20 cellular contexts compared by ENCODE assay signal in genomic region chr22:48425091-48425506, GRCh38.
DNase-seq lines count a peak whose midpoint lies in the region; ATAC-seq, FAIRE-seq and TF ChIP-seq lines count a peak whose summit lies in the region.
"Had no signal": no experiment of that assay in that cellular context is flagged by ENCODE, and none has a peak within 500 bp of the region (broad histone marks: within the 10 kb centered on the region; RNA-seq: fewer than 3 reads in every experiment).

No MANE protein-coding gene starts in this region.

- H3K9me3 ChIP-seq in right lobe of liver (no peaks in the 10 kb centered on the region), HepG2 (ENCODE audit: low read length) (no peaks in the 10 kb centered on the region), H1 (ENCODE audit: insufficient read depth in 2 of 2, low read depth in 1 of 2, low read length in 1 of 2) (no peaks in the 10 kb centered on the region), neuronal stem cell (replicated peaks in 1 of 2; ENCODE audit: control insufficient read depth in 2 of 2, insufficient read depth in 1 of 2, low read depth in 1 of 2, low read length in 2 of 2) (no peaks in the 10 kb centered on the region), aorta (ENCODE audit: control insufficient read depth, low read length) (no peaks in the 10 kb centered on the region)
- H3K9me3 ChIP-seq: Caco-2 had no signal

- POLR2A ChIA-PET in HepG2 (lab: Yijun Ruan, JAX) = no interaction called here
- POLR2A ChIA-PET in H1 (lab: Charles Lee; ENCODE audit: partially characterized antibody) = no interaction called here

- TF ChIP-seq EP300 in HepG2 (IDR thresholded peaks at IDR 0.05; ENCODE audit: low read depth in 2 of 2, low read length in 2 of 2) (no peak), HepG2 (CRISPR knock-in tag; IDR thresholded peaks at IDR 0.05; ENCODE audit: borderline replicate concordance) (no peak), H1 (IDR thresholded peaks at IDR 0.05; ENCODE audit: borderline replicate concordance in 1 of 2, low read depth in 2 of 2, low read length in 2 of 2) (no peak)

- no peak overlapping the region for H4K91ac ChIP-seq in H1 (replicated peaks; ENCODE audit: insufficient read length, low read length)
- no peak overlapping the region for H4K91ac ChIP-seq in neuronal stem cell (ENCODE audit: low read depth, low read length, poor library complexity)

- no peak for TF ChIP-seq RAD21 in HepG2 (CRISPR knock-in tag; IDR thresholded peaks at IDR 0.05)
- no peak for TF ChIP-seq RAD21 in H1 (IDR thresholded peaks at IDR 0.05 in 1 of 2, conservative IDR thresholded peaks at IDR 0.05 in 1 of 2; ENCODE audit: low read depth in 2 of 2, low read length in 2 of 2)

- no peak overlapping the region for H2BK20ac ChIP-seq in H1 (ENCODE audit: low read length)

- ATAC-seq in right lobe of liver (no peak), HepG2 (no peak), aorta (ENCODE audit: low FRiP score) (no peak)
- ATAC-seq: HCT116 had no signal

- H3K4me3 ChIP-seq in right lobe of liver (no peak overlapping the region), HepG2 (replicated peaks in 1 of 3; ENCODE audit: insufficient read depth in 1 of 3, low read depth in 2 of 3, low read length in 3 of 3) (no peak overlapping the region), H1 (ENCODE audit: extremely low read depth in 1 of 4, insufficient read depth in 2 of 4, low read depth in 3 of 4, low read length in 4 of 4) (no peak overlapping the region), neuronal stem cell (ENCODE audit: low read length in 2 of 2) (no peak overlapping the region), aorta (ENCODE audit: low read length in 2 of 2) (no peak overlapping the region), H7 (ENCODE audit: insufficient read depth, low read depth, low read length) (no peak overlapping the region)

- no TSS peak for BruUV-seq in HepG2 (replicated peaks; lab: Mats Ljungman, UMichigan)

- H4K8ac ChIP-seq in H1 (ENCODE audit: extremely low read depth, insufficient read depth, low read length) = no peak overlapping the region
- H4K8ac ChIP-seq in neuronal stem cell (ENCODE audit: low read depth, low read length) = no peak overlapping the region

- H3K14ac ChIP-seq in H1 (ENCODE audit: insufficient read length) (no peak overlapping the region), neuronal stem cell (ENCODE audit: low read length) (peak overlapping the region; percentile 5)

- intact Hi-C loops in right lobe of liver (cut with DNase I) = no loop called here
- intact Hi-C loops in HepG2 (cut with micrococcal nuclease; ENCODE audit: unreplicated experiment) = no loop called here
- intact Hi-C loops in aorta (cut with DNase I) = no loop called here

- H3K23ac ChIP-seq in H1 (ENCODE audit: insufficient read length) (no peak overlapping the region), neuronal stem cell (ENCODE audit: low read depth, low read length, poor library complexity) (peak overlapping the region; percentile 23)

- H2BK15ac ChIP-seq in H1 (ENCODE audit: low read length) (0 out of 2 replicates have a peak overlapping the region, but pooled peaks have one; percentile 29), neuronal stem cell (ENCODE audit: low read length) (no peak overlapping the region)

- H2AK5ac ChIP-seq in H1 (ENCODE audit: low read depth, low read length) = no peak overlapping the region
- peak overlapping the region; percentile 23 for H2AK5ac ChIP-seq in neuronal stem cell (ENCODE audit: low read depth, low read length)

- TF ChIP-seq CTCF in right lobe of liver (IDR thresholded peaks at IDR 0.05) (no peak), HepG2 (CRISPR knock-in tag; IDR thresholded peaks at IDR 0.05) (no peak), H1 (IDR thresholded peaks at IDR 0.05; ENCODE audit: control extremely low read depth in 1 of 3, insufficient read depth in 1 of 3, low read depth in 1 of 3, low read length in 3 of 3) (no peak)

- DNase-seq in right lobe of liver (peak in 2 of 3 donors; percentile 24 to 34), HepG2 (ENCODE audit: low spot score) (no peak), H1 (ENCODE audit: low read depth in 1 of 2, low spot score in 2 of 2) (no peak), neuronal stem cell (ENCODE audit: low spot score) (no peak), aorta (peak; percentile 18 to 55), H7 (no peak), AG08396 (ENCODE audit: low spot score) (no peak)
- no peak for DNase-seq in activated naive CD4-positive, alpha-beta T cell treated with Interleukin-2 at 50 U/mL for 16 hours
- DNase-seq: 8988T; BE2C; C1 segment of cervical spinal cord; Caco-2; CD4-positive, CD25-positive, alpha-beta regulatory T cell; CD8-positive, alpha-beta memory T cell; HFFc6 had no signal

- H3K79me1 ChIP-seq in H1 (ENCODE audit: low read depth, low read length) (no peaks in the 10 kb centered on the region), neuronal stem cell (ENCODE audit: low read depth, low read length) (no peaks in the 10 kb centered on the region)

- H2BK5ac ChIP-seq in H1 (ENCODE audit: low read depth, low read length) = no peak overlapping the region
- no peak overlapping the region for H2BK5ac ChIP-seq in neuronal stem cell (ENCODE audit: low read length)

- peaks cover 6% of the 10 kb centered on the region; the same call in 1 of the 2 replicates for H3K23me2 ChIP-seq in H1 (ENCODE audit: low read depth, low read length)

- in situ Hi-C loops in HepG2 (cut with HindIII; ENCODE audit: extremely low pct_ligation_motif_present, low pct_unique_long_range_greater_than_20kb) = no loop called here

- H3K27me3 ChIP-seq in right lobe of liver (no peaks in the 10 kb centered on the region), HepG2 (ENCODE audit: control insufficient read depth in 1 of 2, insufficient read depth in 2 of 2, low read length in 2 of 2) (peaks cover 10 to 77% of the 10 kb centered on the region in 2 experiments; a peak in 4 of 5 replicates), H1 (replicated peaks in 1 of 4; ENCODE audit: control insufficient read depth in 3 of 4, extremely low read depth in 1 of 4, insufficient read depth in 3 of 4, low read length in 3 of 4) (no peaks in the 10 kb centered on the region), neuronal stem cell (ENCODE audit: control insufficient read depth in 3 of 3, insufficient read depth in 3 of 3, low read depth in 1 of 3, low read length in 3 of 3) (peaks cover 0 to 14% (median 2%) of the 10 kb centered on the region in 3 experiments), aorta (ENCODE audit: control insufficient read depth in 1 of 2, insufficient read depth in 2 of 2, low read length in 1 of 2) (no peaks in the 10 kb centered on the region), H7 (ENCODE audit: control insufficient read depth, insufficient read depth, low read length) (no peaks in the 10 kb centered on the region)
- H3K27me3 ChIP-seq: BE2C had no signal

- CTCF ChIA-PET in HepG2 (lab: Yijun Ruan, JAX; ENCODE audit: low intra/inter-chr PET ratio, low total read pairs) (no interaction called here), H1 (lab: Charles Lee; ENCODE audit: partially characterized antibody) (no interaction called here)

- H3K36me3 ChIP-seq in right lobe of liver = no peaks in the 10 kb centered on the region
- no peaks in the 10 kb centered on the region for H3K36me3 ChIP-seq in HepG2 (replicated peaks in 1 of 2; ENCODE audit: control insufficient read depth in 1 of 2, insufficient read depth in 2 of 2, low read length in 2 of 2)
- H3K36me3 ChIP-seq in H1 (ENCODE audit: control insufficient read depth in 2 of 4, insufficient read depth in 4 of 4, low read length in 3 of 4) = no peaks in the 10 kb centered on the region
- H3K36me3 ChIP-seq in neuronal stem cell (replicated peaks in 1 of 2; ENCODE audit: control insufficient read depth in 2 of 2, insufficient read depth in 2 of 2, low read length in 2 of 2) = no peaks in the 10 kb centered on the region
- H3K36me3 ChIP-seq in aorta (ENCODE audit: control insufficient read depth in 1 of 2, insufficient read depth in 2 of 2, low read length in 1 of 2) = no peaks in the 10 kb centered on the region
- H3K36me3 ChIP-seq in H7 (replicated peaks; ENCODE audit: control insufficient read depth, insufficient read depth, low read length) = no peaks in the 10 kb centered on the region
- H3K36me3 ChIP-seq: BE2C had no signal

- H2BK12ac ChIP-seq in H1 (ENCODE audit: low read depth, low read length) = no peak overlapping the region
- H2BK12ac ChIP-seq in neuronal stem cell (ENCODE audit: low read length) = no peak overlapping the region

- 0 out of 2 replicates have a peak, but pooled peaks cover 6% of the 10 kb centered on the region for H4K20me1 ChIP-seq in HepG2 (ENCODE audit: insufficient read depth, low read length)
- no peaks in the 10 kb centered on the region for H4K20me1 ChIP-seq in H1 (replicated peaks in 1 of 2; ENCODE audit: control insufficient read depth in 1 of 2, insufficient read depth in 2 of 2, low read length in 2 of 2)

- H3K4ac ChIP-seq in H1 (replicated peaks; ENCODE audit: insufficient read length, low read depth, low read length) (peak overlapping the region; percentile 83), neuronal stem cell (ENCODE audit: low read length) (no peak overlapping the region)

- H3K27ac ChIP-seq in right lobe of liver = no peak overlapping the region
- no peak overlapping the region for H3K27ac ChIP-seq in HepG2 (ENCODE audit: extremely low read length, insufficient read depth, low read length)
- H3K27ac ChIP-seq in H1 (ENCODE audit: low read depth, low read length) = no peak overlapping the region
- no peak overlapping the region for H3K27ac ChIP-seq in neuronal stem cell (replicated peaks; ENCODE audit: low read length)
- no peak overlapping the region for H3K27ac ChIP-seq in aorta (ENCODE audit: low read depth in 1 of 2, low read length in 2 of 2)

- no peak for FAIRE-seq in HepG2 (lab: Jason Lieb, UNC)
- no peak for FAIRE-seq in H1 (lab: Jason Lieb, UNC)
- FAIRE-seq: D721Med, G401.6, GM12891, GM19239 had no signal

- H3K79me2 ChIP-seq in HepG2 (ENCODE audit: insufficient read depth, low read length) (no peaks in the 10 kb centered on the region), H1 (ENCODE audit: control insufficient read depth in 1 of 2, insufficient read depth in 2 of 2, low read length in 2 of 2) (no peaks in the 10 kb centered on the region)

- no peak overlapping the region for H2BK120ac ChIP-seq in H1 (replicated peaks; ENCODE audit: low read depth, low read length)
- H2BK120ac ChIP-seq in neuronal stem cell (ENCODE audit: low read depth, low read length) = no peak overlapping the region

- H3K9ac ChIP-seq in HepG2 (ENCODE audit: insufficient read depth, low read depth, low read length) = no peak overlapping the region
- H3K9ac ChIP-seq in H1 (replicated peaks in 1 of 4; ENCODE audit: extremely low read depth in 1 of 4, low read depth in 3 of 4, low read length in 3 of 4) = no peak overlapping the region
- H3K9ac ChIP-seq in neuronal stem cell (ENCODE audit: low read depth, low read length, poor library complexity) = no peak overlapping the region

- H3K4me2 ChIP-seq in HepG2 (ENCODE audit: low read depth, low read length) (no peak overlapping the region), H1 (ENCODE audit: insufficient read depth in 1 of 2, low read depth in 2 of 2, low read length in 2 of 2) (no peak overlapping the region), neuronal stem cell (ENCODE audit: insufficient read depth, low read length, poor library complexity, severe bottlenecking) (no peak overlapping the region)

- H4K5ac ChIP-seq in H1 (ENCODE audit: insufficient read length, low read depth, low read length) = no peak overlapping the region

- TF ChIP-seq POLR2A in right lobe of liver (IDR thresholded peaks at IDR 0.05) (no peak), HepG2 (IDR thresholded peaks at IDR 0.05; ENCODE audit: insufficient read depth in 1 of 2, low read depth in 2 of 2, low read length in 2 of 2) (no peak), H1 (IDR thresholded peaks at IDR 0.05; ENCODE audit: control extremely low read depth in 1 of 2, low read depth in 2 of 2, low read length in 2 of 2) (no peak)

- H3K4me1 ChIP-seq in right lobe of liver (no peaks in the 10 kb centered on the region), HepG2 (ENCODE audit: insufficient read depth, low read length) (no peaks in the 10 kb centered on the region), H1 (replicated peaks in 1 of 4; ENCODE audit: control insufficient read depth in 3 of 4, insufficient read depth in 4 of 4, low read length in 3 of 4) (no peaks in the 10 kb centered on the region), neuronal stem cell (ENCODE audit: control insufficient read depth in 2 of 2, insufficient read depth in 1 of 2, low read depth in 1 of 2, low read length in 2 of 2) (peaks cover 0 to 13% of the 10 kb centered on the region in 2 donors), aorta (ENCODE audit: control insufficient read depth in 1 of 2, insufficient read depth in 2 of 2, low read length in 2 of 2) (no peaks in the 10 kb centered on the region)
- H3K4me1 ChIP-seq: BE2C, Caco-2 had no signal

- H2AFZ ChIP-seq in HepG2 (ENCODE audit: low read length) (no peak overlapping the region), H1 (ENCODE audit: low read length) (no peak overlapping the region), neuronal stem cell (ENCODE audit: low read length) (no peak overlapping the region)

- no peak overlapping the region for H3K56ac ChIP-seq in H1 (replicated peaks; ENCODE audit: insufficient read length, low read depth, low read length)

- WGBS in right lobe of liver (ENCODE audit: insufficient coverage, low coverage, low lambda C conversion rate, missing lambda C conversion rate) = 17% methylated on average over 1 of the region's 15 CpGs
- 3% methylated on average over 5 of the region's 15 CpGs for WGBS in HepG2 (ENCODE audit: low lambda C conversion rate)
- WGBS in H1 (ENCODE audit: extremely low coverage in 1 of 2, insufficient coverage in 1 of 2, insufficient read length in 1 of 2, insufficient replicate concordance in 2 of 2, low coverage in 1 of 2, low lambda C conversion rate in 2 of 2, missing lambda C conversion rate in 1 of 2), 2 experiments = 89% methylated on average over 12 of the region's 15 CpGs; no CpG with 5 or more reads in 1 of the 2 experiments
- WGBS in neuronal stem cell (ENCODE audit: extremely low coverage in 2 of 2, insufficient read length in 2 of 2, insufficient replicate concordance in 1 of 2), 2 donors = no CpG with 5 or more reads among the region's 15 CpGs
- WGBS in aorta, 2 donors = 89 to 91% methylated on average over 15 of the region's 15 CpGs

- H3K18ac ChIP-seq in H1 (ENCODE audit: extremely low read depth, low read length) (no peak overlapping the region), neuronal stem cell (ENCODE audit: low read length) (peak overlapping the region; percentile 29)

Comparison
In these comparisons a context has a peak if more than half of its experiments do, and no peak if none do; other contexts are left out.
1. DNase-seq: peak in right lobe of liver (2 of 3) and aorta (2 of 2); none in HepG2 (single experiment), H1 (0 of 2), neuronal stem cell (single experiment), H7 (single experiment), AG08396 (single experiment) and activated naive CD4-positive, alpha-beta T cell treated with Interleukin-2 at 50 U/mL for 16 hours (single experiment).